Comparison of ENCODE assay signal across 1 cellular context in the genomic region with DNA sequence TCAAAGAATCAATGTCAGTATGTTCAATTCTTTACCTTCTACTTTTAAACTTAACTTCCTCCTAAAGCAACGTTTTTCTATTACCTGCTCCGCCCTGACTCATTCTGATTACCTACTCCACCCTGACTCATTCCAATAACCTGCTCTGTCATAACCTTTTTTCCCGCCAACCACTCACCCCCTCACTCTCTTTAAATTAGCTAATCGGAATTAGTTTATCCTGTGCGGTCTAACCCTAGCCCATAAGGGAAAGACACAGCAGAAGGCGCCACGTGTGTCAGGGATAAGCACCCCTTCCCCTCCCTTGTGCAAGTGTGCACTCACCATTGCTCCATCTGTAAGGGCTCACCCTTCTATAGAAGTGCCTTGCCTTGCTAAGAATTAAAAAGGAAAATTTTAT.
TF ChIP-seq lines count a peak whose summit lies in the region.

No MANE protein-coding gene starts in this region.

TF ChIP-seq in K562, 482 proteins besides CTCF, POLR2A, EP300 and RAD21 (continued from another document and continues in another):
- TF ChIP-seq ATF6 (CRISPR knock-in tag; IDR thresholded peaks at IDR 0.05), result no peak
- no peak for TF ChIP-seq NR2C1 (IDR thresholded peaks at IDR 0.05)
- TF ChIP-seq NR2C1 (tag; IDR thresholded peaks at IDR 0.05), result no peak
- TF ChIP-seq AFF1 (IDR thresholded peaks at IDR 0.05; ENCODE audit: low read depth in 1 of 2, partially characterized antibody in 2 of 2), result no peak
- TF ChIP-seq ARHGAP35 (IDR thresholded peaks at IDR 0.05; ENCODE audit: partially characterized antibody), result no peak
- TF ChIP-seq SMAD4 (CRISPR knock-in tag; conservative IDR thresholded peaks at IDR 0.05), result no peak
- TF ChIP-seq CREBBP (IDR thresholded peaks at IDR 0.05; ENCODE audit: low read depth, low read length), result no peak
- no peak for TF ChIP-seq CGGBP1 (CRISPR knock-in tag; IDR thresholded peaks at IDR 0.05)
- TF ChIP-seq, protein P1, sequence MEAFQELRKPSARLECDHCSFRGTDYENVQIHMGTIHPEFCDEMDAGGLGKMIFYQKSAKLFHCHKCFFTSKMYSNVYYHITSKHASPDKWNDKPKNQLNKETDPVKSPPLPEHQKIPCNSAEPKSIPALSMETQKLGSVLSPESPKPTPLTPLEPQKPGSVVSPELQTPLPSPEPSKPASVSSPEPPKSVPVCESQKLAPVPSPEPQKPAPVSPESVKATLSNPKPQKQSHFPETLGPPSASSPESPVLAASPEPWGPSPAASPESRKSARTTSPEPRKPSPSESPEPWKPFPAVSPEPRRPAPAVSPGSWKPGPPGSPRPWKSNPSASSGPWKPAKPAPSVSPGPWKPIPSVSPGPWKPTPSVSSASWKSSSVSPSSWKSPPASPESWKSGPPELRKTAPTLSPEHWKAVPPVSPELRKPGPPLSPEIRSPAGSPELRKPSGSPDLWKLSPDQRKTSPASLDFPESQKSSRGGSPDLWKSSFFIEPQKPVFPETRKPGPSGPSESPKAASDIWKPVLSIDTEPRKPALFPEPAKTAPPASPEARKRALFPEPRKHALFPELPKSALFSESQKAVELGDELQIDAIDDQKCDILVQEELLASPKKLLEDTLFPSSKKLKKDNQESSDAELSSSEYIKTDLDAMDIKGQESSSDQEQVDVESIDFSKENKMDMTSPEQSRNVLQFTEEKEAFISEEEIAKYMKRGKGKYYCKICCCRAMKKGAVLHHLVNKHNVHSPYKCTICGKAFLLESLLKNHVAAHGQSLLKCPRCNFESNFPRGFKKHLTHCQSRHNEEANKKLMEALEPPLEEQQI (IDR thresholded peaks at IDR 0.05), result peak; percentile 50; the same call in 1 of the 2 replicates
- no peak for TF ChIP-seq KLF16 (IDR thresholded peaks at IDR 0.05)
- peak; percentile 67 for TF ChIP-seq MYBL2 (IDR thresholded peaks at IDR 0.05; ENCODE audit: low read depth)
- no peak for TF ChIP-seq MYBL2 (CRISPR knock-in tag; IDR thresholded peaks at IDR 0.05; ENCODE audit: borderline replicate concordance)
- no peak for TF ChIP-seq HDAC6 (IDR thresholded peaks at IDR 0.05; ENCODE audit: low read depth, low read length)
- no peak for TF ChIP-seq TRIM28 (IDR thresholded peaks at IDR 0.05)
- TF ChIP-seq SRSF7 (optimal IDR thresholded peaks at IDR 0.05; ENCODE audit: low read depth, low read length), result no peak
- TF ChIP-seq, protein P2, sequence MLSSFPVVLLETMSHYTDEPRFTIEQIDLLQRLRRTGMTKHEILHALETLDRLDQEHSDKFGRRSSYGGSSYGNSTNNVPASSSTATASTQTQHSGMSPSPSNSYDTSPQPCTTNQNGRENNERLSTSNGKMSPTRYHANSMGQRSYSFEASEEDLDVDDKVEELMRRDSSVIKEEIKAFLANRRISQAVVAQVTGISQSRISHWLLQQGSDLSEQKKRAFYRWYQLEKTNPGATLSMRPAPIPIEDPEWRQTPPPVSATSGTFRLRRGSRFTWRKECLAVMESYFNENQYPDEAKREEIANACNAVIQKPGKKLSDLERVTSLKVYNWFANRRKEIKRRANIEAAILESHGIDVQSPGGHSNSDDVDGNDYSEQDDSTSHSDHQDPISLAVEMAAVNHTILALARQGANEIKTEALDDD (IDR thresholded peaks at IDR 0.05), result peak; percentile 87
- TF ChIP-seq ETS1 (conservative IDR thresholded peaks at IDR 0.05; ENCODE audit: control insufficient read depth, low read depth, low read length), result no peak
- no peak for TF ChIP-seq HES1 (IDR thresholded peaks at IDR 0.05; ENCODE audit: low read depth)
- TF ChIP-seq RB1 (IDR thresholded peaks at IDR 0.05; ENCODE audit: low read depth), result no peak
- TF ChIP-seq SMARCA4 (IDR thresholded peaks at IDR 0.05), result peak; percentile 57; the same call in 1 of the 2 replicates
- peak; percentile 56; the same call in 1 of the 2 replicates for TF ChIP-seq ARID1B (IDR thresholded peaks at IDR 0.05)
- TF ChIP-seq FOXM1 (IDR thresholded peaks at IDR 0.05; ENCODE audit: low read depth), result peak; percentile 51; the same call in 1 of the 2 replicates
- no peak for TF ChIP-seq FOXM1 (CRISPR knock-in tag; IDR thresholded peaks at IDR 0.05; ENCODE audit: low read depth)
- no peak for TF ChIP-seq YBX1 (IDR thresholded peaks at IDR 0.05)
- no peak for TF ChIP-seq MAFF (IDR thresholded peaks at IDR 0.05; ENCODE audit: low read length)
- TF ChIP-seq HSF4 (CRISPR knock-in tag; IDR thresholded peaks at IDR 0.05; ENCODE audit: borderline replicate concordance), result no peak
- TF ChIP-seq FOXA3 (CRISPR knock-in tag; conservative IDR thresholded peaks at IDR 0.05 in 1 of 2, IDR thresholded peaks at IDR 0.05 in 1 of 2), result no peak
- TF ChIP-seq EP400 (IDR thresholded peaks at IDR 0.05), result peak; percentile 45; the same call in 1 of the 2 replicates
- no peak for TF ChIP-seq ZBTB12 (CRISPR knock-in tag; IDR thresholded peaks at IDR 0.05)
- no peak for TF ChIP-seq HDAC2 (IDR thresholded peaks at IDR 0.05)
- TF ChIP-seq NFRKB (IDR thresholded peaks at IDR 0.05; ENCODE audit: low read depth), result no peak
- no peak for TF ChIP-seq CBFA2T2 (conservative IDR thresholded peaks at IDR 0.05)
- TF ChIP-seq TCF3 (CRISPR knock-in tag; IDR thresholded peaks at IDR 0.05), result peak; percentile 19; the same call in 1 of the 2 replicates
- TF ChIP-seq GABPB1 (CRISPR knock-in tag; IDR thresholded peaks at IDR 0.05), result no peak
